In genomic region chr13:36438594-36439483, GRCh38 we compare ENCODE assay signal across 16 cellular contexts. TPM values are rescaled to one million over a fixed set of nuclear protein-coding genes. Genes with fewer than 3 reads are reported as not detected.
DNase-seq lines count a peak whose midpoint lies in the region; ATAC-seq and TF ChIP-seq lines count a peak whose summit lies in the region.
"Had no signal": no experiment of that assay in that cellular context is flagged by ENCODE, and none has a peak within 500 bp of the region (broad histone marks: within the 10 kb centered on the region; RNA-seq: fewer than 3 reads in every experiment).

No MANE protein-coding gene starts in this region.

- H3K27me3 Mint-ChIP-seq in activated CD4-positive, alpha-beta T cell treated with anti-CD3 and anti-CD28 coated beads, Interleukin-2, amount 10 ng/mL, durations not matched to agents 7 days and 5 days = peaks cover 23% of the 10 kb centered on the region

- peak overlapping the region; percentile 35 for H3K4me3 Mint-ChIP-seq in activated CD4-positive, alpha-beta T cell treated with anti-CD3 and anti-CD28 coated beads, Interleukin-2, amount 10 ng/mL, durations not matched to agents 7 days and 5 days
- H3K4me3 Mint-ChIP-seq: HFFc6 had no signal

- H3K36me3 ChIP-seq in DND-41 (ENCODE audit: insufficient read depth, low read length) (no peaks in the 10 kb centered on the region), OCI-LY7 (ENCODE audit: insufficient read depth, low read length) (no peaks in the 10 kb centered on the region), ovary (no peaks in the 10 kb centered on the region)

- TF ChIP-seq POLR2A in ovary (IDR thresholded peaks at IDR 0.05) = no peak

- peak; percentile 95 for ATAC-seq in DND-41 (ENCODE audit: insufficient read depth, low read depth)
- ATAC-seq in left colon = no peak
- ATAC-seq: A549 had no signal

- peak overlapping the region in 1 of 2 experiments; percentile 17; a peak in 1 of 4 replicates for H3K4me3 ChIP-seq in DND-41 (ENCODE audit: low read depth in 1 of 2, low read length in 2 of 2)
- H3K4me3 ChIP-seq in OCI-LY7 (ENCODE audit: low read depth, low read length, poor library complexity, severe bottlenecking) = no peak overlapping the region
- no peak overlapping the region for H3K4me3 ChIP-seq in epithelial cell of esophagus (ENCODE audit: low read length)
- H3K4me3 ChIP-seq in ovary = no peak overlapping the region
- H3K4me3 ChIP-seq: A549 had no signal

- CTCF ChIA-PET in activated CD4-positive, alpha-beta T cell treated with anti-CD3 and anti-CD28 coated beads, Interleukin-2, amount 10 ng/mL, durations not matched to agents 7 days and 5 days (lab: Charles Lee) = interaction anchor here (1.5 kb wide), 2 partner anchors 19 to 21 kb away, joined by 4 to 5 read pairs; no protein-coding TSS in a partner anchor
- CTCF ChIA-PET in OCI-LY7 (lab: Charles Lee; ENCODE audit: unreplicated experiment) = no interaction called here

- POLR2A ChIA-PET in activated CD4-positive, alpha-beta T cell treated with anti-CD3 and anti-CD28 coated beads, Interleukin-2, amount 10 ng/mL, durations not matched to agents 7 days and 5 days (lab: Charles Lee) = no interaction called here
- POLR2A ChIA-PET in OCI-LY7 (lab: Charles Lee) = interaction anchor here (1.5 kb wide), 1 partner anchor 13 kb away, joined by 7 read pairs; no protein-coding TSS in a partner anchor

- no peaks in the 10 kb centered on the region for H3K9me2 ChIP-seq in OCI-LY7 (ENCODE audit: insufficient read depth, low read length)

- no TSS peak for BruUV-seq in OCI-LY7 (replicated peaks; lab: Mats Ljungman, UMichigan)

- H3K27ac ChIP-seq in DND-41 (ENCODE audit: low read length) (peak overlapping the region; percentile 29), OCI-LY7 (ENCODE audit: low read depth, low read length, poor library complexity, severe bottlenecking) (no peak overlapping the region), ovary (no peak overlapping the region)
- H3K27ac ChIP-seq: A549; BLaER1 treated with 17β-estradiol and CSF1 and Interleukin-3, amounts not matched to agents 10 nM and 100 nM had no signal

- no peaks in the 10 kb centered on the region for H3K36me3 Mint-ChIP-seq in activated CD4-positive, alpha-beta T cell treated with anti-CD3 and anti-CD28 coated beads, Interleukin-2, amount 10 ng/mL, durations not matched to agents 7 days and 5 days (ENCODE audit: low read depth)

- TF ChIP-seq EP300 in ovary (IDR thresholded peaks at IDR 0.05) = no peak

- H3K4me2 ChIP-seq in DND-41 (ENCODE audit: insufficient read depth, low read length) = peak overlapping the region; percentile 52
- H3K4me2 ChIP-seq in OCI-LY7 (ENCODE audit: low read length) = 0 out of 2 replicates have a peak overlapping the region, but pooled peaks have one; percentile 29
- H3K4me2 ChIP-seq: A549 had no signal

- no peak overlapping the region for H3K27ac Mint-ChIP-seq in activated CD4-positive, alpha-beta T cell treated with anti-CD3 and anti-CD28 coated beads, Interleukin-2, amount 10 ng/mL, durations not matched to agents 7 days and 5 days
- H3K27ac Mint-ChIP-seq: HFFc6 had no signal

- H4K20me1 ChIP-seq in DND-41 (ENCODE audit: insufficient read depth, low read length) (no peaks in the 10 kb centered on the region), OCI-LY7 (ENCODE audit: insufficient read depth, low read length) (no peaks in the 10 kb centered on the region)

- peak overlapping the region; percentile 68 for H2AFZ ChIP-seq in DND-41 (ENCODE audit: low read depth, low read length)
- H2AFZ ChIP-seq in OCI-LY7 (ENCODE audit: low read length) = no peak overlapping the region

- H3K4me1 ChIP-seq in DND-41 (ENCODE audit: insufficient read depth, low read length) (peaks cover 13% of the 10 kb centered on the region), OCI-LY7 (ENCODE audit: insufficient read depth, low read length, poor library complexity, severe bottlenecking) (peaks cover 3% of the 10 kb centered on the region), ovary (ENCODE audit: insufficient read depth) (no peaks in the 10 kb centered on the region)
- H3K4me1 ChIP-seq: A549 had no signal

- no peaks in the 10 kb centered on the region for H3K9me3 Mint-ChIP-seq in activated CD4-positive, alpha-beta T cell treated with anti-CD3 and anti-CD28 coated beads, Interleukin-2, amount 10 ng/mL, durations not matched to agents 7 days and 5 days
- H3K9me3 Mint-ChIP-seq: HFFc6 had no signal

- intact Hi-C loops in OCI-LY7 (cut with micrococcal nuclease; ENCODE audit: unreplicated experiment) (no loop called here), ovary (cut with DNase I) (loop anchor here in 2 of 4 donors (10.0 kb wide), 2 partner anchors 296 to 1046 kb away; no protein-coding TSS in a partner anchor), left colon (cut with DNase I, micrococcal nuclease) (no loop called here)

- no peaks in the 10 kb centered on the region for H3K9me3 ChIP-seq in DND-41 (ENCODE audit: insufficient read depth, low read length, severe bottlenecking)
- no peaks in the 10 kb centered on the region for H3K9me3 ChIP-seq in OCI-LY7 (ENCODE audit: low read length)
- no peaks in the 10 kb centered on the region for H3K9me3 ChIP-seq in ovary
- H3K9me3 ChIP-seq: A549 had no signal

- WGBS in ovary, 3 donors = 81 to 85% (median 83%) methylated on average over 6 of the region's 6 CpGs

- H3K79me2 ChIP-seq in DND-41 (ENCODE audit: insufficient read depth, low read length) (no peaks in the 10 kb centered on the region), OCI-LY7 (ENCODE audit: insufficient read depth, low read depth, low read length) (no peaks in the 10 kb centered on the region)

- TF ChIP-seq CTCF in DND-41 (IDR thresholded peaks at IDR 0.05; ENCODE audit: borderline replicate concordance, extremely low read depth, low read length, poor library complexity, severe bottlenecking) = no peak
- no peak for TF ChIP-seq CTCF in OCI-LY7 (conservative IDR thresholded peaks at IDR 0.05; ENCODE audit: low read length)
- TF ChIP-seq CTCF in epithelial cell of esophagus (IDR thresholded peaks at IDR 0.05; ENCODE audit: insufficient read depth, low read depth, low read length, missing control alignments) = no peak
- TF ChIP-seq CTCF in ovary (IDR thresholded peaks at IDR 0.05) = no peak

- peaks cover 16% of the 10 kb centered on the region for H3K4me1 Mint-ChIP-seq in activated CD4-positive, alpha-beta T cell treated with anti-CD3 and anti-CD28 coated beads, Interleukin-2, amount 10 ng/mL, durations not matched to agents 7 days and 5 days

- DNase-seq in activated CD4-positive, alpha-beta T cell treated with anti-CD3 and anti-CD28 coated beads, Interleukin-2, amount 10 ng/mL, durations not matched to agents 7 days and 5 days = no peak
- no peak for DNase-seq in activated CD4-positive, alpha-beta T cell treated with anti-CD3 and anti-CD28 coated beads, Interleukin-2, amount 50 U/mL, for 48 hours
- DNase-seq in DND-41 = peak; percentile 43
- peak; percentile 12 for DNase-seq in OCI-LY7 (ENCODE audit: low spot score)
- peak; percentile 32 for DNase-seq in epithelial cell of esophagus (ENCODE audit: low read depth)
- DNase-seq in ovary = no peak
- DNase-seq in left colon = no peak
- DNase-seq: GF-D8, HFFc6, KG1, NCI-H1048, NCI-H1436 treated with DMSO at 0.1 percent for 48 hours, NCI-H2029 treated with DMSO at 0.1 percent for 48 hours, NCI-H748 treated with DMSO at 0.1 percent for 48 hours had no signal

- peak overlapping the region; percentile 8; the same call in 1 of the 2 replicates for H3K9ac ChIP-seq in DND-41 (ENCODE audit: low read depth, low read length)
- H3K9ac ChIP-seq: BLaER1 treated with 17β-estradiol and CSF1 and Interleukin-3, amounts not matched to agents 10 nM and 100 nM had no signal

- no peaks in the 10 kb centered on the region for H3K27me3 ChIP-seq in DND-41 (ENCODE audit: insufficient read depth, low read length, poor library complexity)
- no peaks in the 10 kb centered on the region for H3K27me3 ChIP-seq in ovary

RNA-seq across cellular contexts. Expression of gene CCNA1, which starts 6.5 kb away (rescaled TPM):
- total RNA-seq in activated CD4-positive, alpha-beta T cell treated with anti-CD3 and anti-CD28 coated beads, Interleukin-2, amount 10 ng/mL, durations not matched to agents 7 days and 5 days = under 1 TPM; 0.50 to 0.83 TPM
- total RNA-seq in OCI-LY7 (2014; rRNA removed; shearing (Covaris generic)) = not detected in 2 replicates
- not detected in 2 replicates for total RNA-seq in OCI-LY7 (2022)
- total RNA-seq in ovary = 10 to 100 TPM in 1 of 7 donors, 1 to 10 TPM in 2, under 1 TPM in 2, not detected in 2; 0.24 to 12.5 (median 1.6) TPM
- polyA plus RNA-seq in ovary = 1 to 10 TPM in 1 of 2 donors, under 1 TPM in 1; 0.13 to 1.1 TPM
- total RNA-seq in left colon = not detected
- total RNA-seq: HFFc6 had no signal

Comparison
In these comparisons a context has a peak if more than half of its experiments do, and no peak if none do; other contexts are left out.
1. DNase-seq: peak in DND-41 (single experiment), OCI-LY7 (single experiment) and epithelial cell of esophagus (single experiment); none in activated CD4-positive, alpha-beta T cell treated with anti-CD3 and anti-CD28 coated beads, Interleukin-2, amount 10 ng/mL, durations not matched to agents 7 days and 5 days (single experiment), activated CD4-positive, alpha-beta T cell treated with anti-CD3 and anti-CD28 coated beads, Interleukin-2, amount 50 U/mL, for 48 hours (0 of 2), ovary (0 of 5) and left colon (0 of 2).